ENCODE assay signal across 8 cellular contexts in the genomic region with DNA sequence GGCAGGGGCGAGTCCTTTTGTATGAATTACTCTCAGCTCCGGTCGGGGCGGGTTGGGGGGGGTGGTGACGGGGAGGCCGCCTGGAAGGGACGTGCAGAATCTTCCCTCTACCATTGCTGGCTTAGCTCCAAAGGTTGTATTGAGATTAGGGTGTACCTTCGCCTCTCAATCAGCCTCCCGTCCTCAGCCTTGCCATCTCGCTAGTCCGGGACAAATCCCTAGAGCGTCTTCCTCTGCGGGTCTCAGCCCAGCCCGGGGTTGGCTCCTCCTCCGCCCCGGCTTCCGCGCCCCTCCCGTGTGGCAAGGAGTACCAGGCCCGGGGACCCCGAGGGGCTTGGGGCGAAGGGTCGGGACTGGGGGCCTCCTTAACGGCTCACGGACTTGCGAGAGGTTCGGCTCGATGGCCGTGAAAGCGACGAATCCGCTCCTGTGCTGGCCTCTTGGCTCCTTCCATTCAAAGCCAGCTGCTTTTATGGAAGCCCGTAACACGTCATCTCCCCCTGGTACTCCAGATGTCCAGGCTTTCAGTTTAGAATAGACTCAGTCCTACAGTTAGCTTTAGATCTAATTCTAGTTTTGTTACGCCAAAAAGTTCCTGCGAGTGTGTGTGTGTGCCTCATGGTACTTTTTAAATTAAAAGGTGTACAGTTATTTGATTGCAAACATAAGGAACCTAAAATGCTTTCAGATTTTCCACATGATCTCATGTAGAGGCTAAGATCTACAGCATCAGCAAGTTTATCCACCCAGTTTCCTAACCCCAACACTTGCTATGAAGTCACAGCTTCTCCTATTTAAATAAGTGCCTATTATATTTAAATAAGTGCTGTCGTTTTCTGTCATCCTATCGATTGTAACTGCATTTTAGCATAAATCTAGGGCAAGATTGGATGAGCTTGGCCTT. TPM values are rescaled to one million over a fixed set of nuclear protein-coding genes. Genes with fewer than 3 reads are reported as not detected.
DNase-seq lines count a peak whose midpoint lies in the region; TF ChIP-seq lines count a peak whose summit lies in the region.

No MANE protein-coding gene starts in this region.

- H3K79me2 ChIP-seq in smooth muscle cell (ENCODE audit: low read depth), result peaks cover 38% of the 10 kb centered on the region

- peak; percentile 42 for TF ChIP-seq POLR2A in GM10847 (IDR thresholded peaks at IDR 0.05; ENCODE audit: extremely low read depth, insufficient read length)

- no peaks in the 10 kb centered on the region for H3K9me3 ChIP-seq in HAP-1
- H3K9me3 ChIP-seq in smooth muscle cell (replicated peaks; ENCODE audit: low read depth), result no peaks in the 10 kb centered on the region

- H3K36me3 ChIP-seq in HAP-1 (replicated peaks) (peaks cover 43% of the 10 kb centered on the region), brain microvascular endothelial cell (replicated peaks) (peaks cover 39% of the 10 kb centered on the region), smooth muscle cell (ENCODE audit: low read depth) (peaks cover 18% of the 10 kb centered on the region)

- H2AFZ ChIP-seq in smooth muscle cell (ENCODE audit: low read depth), result peak overlapping the region; percentile 73

- H3F3A ChIP-seq in smooth muscle cell (ENCODE audit: low read depth), result peaks cover 22% of the 10 kb centered on the region

- in situ Hi-C loops in HAP-1 (cut with MboI; ENCODE audit: low sequenced_read_pairs), result loop anchor here (10.0 kb wide), 1 partner anchor 63 kb away; no protein-coding TSS in a partner anchor
- in situ Hi-C loops in SK-MEL-5 (cut with HindIII; ENCODE audit: low pct_unique_long_range_greater_than_20kb, low sequenced_read_pairs), result no loop called here
- in situ Hi-C loops in brain microvascular endothelial cell (cut with HindIII; ENCODE audit: low pct_ligation_motif_present, low sequenced_read_pairs), result loop anchor here (25.0 kb wide), 1 partner anchor 91 kb away; no protein-coding TSS in a partner anchor

- 2% methylated on average over 36 of the region's 38 CpGs for WGBS in smooth muscle cell (ENCODE audit: low lambda C conversion rate)

- H4K20me1 ChIP-seq in smooth muscle cell (ENCODE audit: low read depth), result peaks cover 40% of the 10 kb centered on the region

- TF ChIP-seq CTCF in brain microvascular endothelial cell (IDR thresholded peaks at IDR 0.05; ENCODE audit: low read depth, low read length, missing control alignments) (no peak), smooth muscle cell (IDR thresholded peaks at IDR 0.05; ENCODE audit: borderline replicate concordance, insufficient read depth, poor library complexity, severe bottlenecking) (no peak)

- peak overlapping the region; percentile 98 for H3K9ac ChIP-seq in smooth muscle cell (ENCODE audit: low read depth)

- H3K27ac ChIP-seq in brain microvascular endothelial cell, result peak overlapping the region; percentile 99
- H3K27ac ChIP-seq in smooth muscle cell (ENCODE audit: low read depth), result peak overlapping the region; percentile 99

- peak overlapping the region; percentile 82 for H3K4me2 ChIP-seq in smooth muscle cell

- H3K4me1 ChIP-seq in HAP-1 (peaks cover 25% of the 10 kb centered on the region), smooth muscle cell (ENCODE audit: low read depth) (peaks cover 7% of the 10 kb centered on the region)

- DNase-seq in HAP-1 (ENCODE audit: low spot score in 2 of 2) (peak in 1 of 2 experiments; percentile 78), LoVo (ENCODE audit: low spot score) (peak; percentile 75), SK-MEL-5 (ENCODE audit: low read depth, low spot score) (peak; percentile 73), brain microvascular endothelial cell (peak; percentile 78), inferior parietal cortex (ENCODE audit: extremely low spot score) (peak; percentile 81), smooth muscle cell (lab: John Stamatoyannopoulos, UW; ENCODE audit: unreplicated experiment) (peak; percentile 96), SK-N-DZ (ENCODE audit: low spot score) (no peak)

- H3K27me3 ChIP-seq in HAP-1 (ENCODE audit: low read depth) (no peaks in the 10 kb centered on the region), brain microvascular endothelial cell (replicated peaks) (no peaks in the 10 kb centered on the region), smooth muscle cell (ENCODE audit: low read depth) (no peaks in the 10 kb centered on the region)

- H3K4me3 ChIP-seq in HAP-1 (peak overlapping the region; percentile 99), brain microvascular endothelial cell (ENCODE audit: low read depth, low read length) (peak overlapping the region; percentile 100), smooth muscle cell (peak overlapping the region; percentile 63)

RNA-seq across cellular contexts. Expression of a gene that starts 0.8 kb away (rescaled TPM):
- total RNA-seq in SK-MEL-5 (2014; rRNA removed; shearing (Covaris generic)), result 12,462 and 13,460 TPM in 2 replicates
- 6,382 and 7,113 TPM in 2 replicates for polyA plus RNA-seq in SK-MEL-5 (2015; cell fraction: cytosol; rRNA removed)
- 2,226 and 2,666 TPM in 2 replicates for polyA plus RNA-seq in SK-MEL-5 (2015; cell fraction: nucleus; rRNA removed)
- total RNA-seq in smooth muscle cell, result 8,046 and 9,106 TPM in 2 replicates
- polyA plus RNA-seq in smooth muscle cell, result 2,147 and 2,255 TPM in 2 replicates
- 8,920 and 9,808 TPM in 2 replicates for polyA plus RNA-seq in SK-N-DZ (2014; cell fraction: cytosol; rRNA removed)
- 3,279 and 4,441 TPM in 2 replicates for polyA plus RNA-seq in SK-N-DZ (2014; cell fraction: nucleus; rRNA removed)
